Comparison of ENCODE assay signal across 8 cellular contexts in genomic region chr1:92961131-92961895, GRCh38. TPM values are rescaled to one million over a fixed set of nuclear protein-coding genes. Genes with fewer than 3 reads are reported as not detected.
DNase-seq lines count a peak whose midpoint lies in the region; ATAC-seq and TF ChIP-seq lines count a peak whose summit lies in the region.

TSS of gene DIPK1A (minus strand) at chr1:92961462. CDS start at chr1:92961429, 33 bp downstream.

- peak within 1 kb of the TSS; percentile 97 for H3K27ac Mint-ChIP-seq in T-helper 2 cell treated with Interferon-gamma antibody and Interleukin-4, amounts not matched to agents 5 μg/mL and 100 μg/mL, for 36 hours

- POLR2A ChIA-PET in HEK293T (lab: Yijun Ruan, JAX): interaction anchor here (0.7 to 1.9 kb wide), 11 partner anchors 13 to 118 kb away, joined by 3 to 12 read pairs (median 4); partner anchors contain the start of gene MTF2

- CTCF ChIA-PET in HEK293T (lab: Yijun Ruan, JAX): interaction anchor here (0.6 to 2.3 kb wide), 5 partner anchors 32 to 1940 kb away, joined by 3 to 13 read pairs (median 4); no protein-coding TSS in a partner anchor

- intact Hi-C loops in ascending aorta (cut with DNase I) (loop anchor here (1.0 to 10.0 kb wide), 6 partner anchors 33 to 883 kb away; partner anchors contain the start of genes CCDC18, MTF2, RPL5 and TMED5), sciatic nerve (cut with DNase I) (no loop called here)

- no peaks in the 10 kb centered on the region for H3K9me3 Mint-ChIP-seq in T-helper 2 cell treated with Interferon-gamma antibody and Interleukin-4, amounts not matched to agents 5 μg/mL and 100 μg/mL, for 36 hours

- peaks cover 5% of the 10 kb centered on the region for H3K36me3 Mint-ChIP-seq in T-helper 2 cell treated with Interferon-gamma antibody and Interleukin-4, amounts not matched to agents 5 μg/mL and 100 μg/mL, for 36 hours (ENCODE audit: low read depth)

- H3K27ac ChIP-seq in ascending aorta: peak within 1 kb of the TSS; percentile 92 to 98

- no peaks in the 10 kb centered on the region for H3K27me3 Mint-ChIP-seq in T-helper 2 cell treated with Interferon-gamma antibody and Interleukin-4, amounts not matched to agents 5 μg/mL and 100 μg/mL, for 36 hours (ENCODE audit: low read depth)

- H3K4me3 ChIP-seq in ascending aorta: peak within 1 kb of the TSS; percentile 67 to 92

- no peaks in the 10 kb centered on the region for H3K27me3 ChIP-seq in ascending aorta

- TF ChIP-seq CTCF in GM10266 (IDR thresholded peaks at IDR 0.05; ENCODE audit: control insufficient read depth, insufficient read depth, low read depth, missing control alignments) (peak; percentile 36), ascending aorta (IDR thresholded peaks at IDR 0.05) (no peak)

- DNase-seq in GM10266 (ENCODE audit: extremely low spot score): peak; percentile 88
- DNase-seq in HEK293T (ENCODE audit: extremely low spot score): peak; percentile 87
- DNase-seq in NCI-H1092 (lab: John Stamatoyannopoulos, UW): peak; percentile 65
- DNase-seq in T-helper 2 cell treated with Interferon-gamma antibody and Interleukin-4, amounts not matched to agents 5 μg/mL and 100 μg/mL, for 36 hours (ENCODE audit: low spot score): peak; percentile 73
- peak; percentile 29 to 89 for DNase-seq in ascending aorta (ENCODE audit: low spot score in 2 of 2)
- peak; percentile 69 to 83 for DNase-seq in hippocampal formation (lab: John Stamatoyannopoulos, UW)
- DNase-seq in sciatic nerve (ENCODE audit: low spot score): peak; percentile 83
- DNase-seq in GM19240 (ENCODE audit: insufficient read length, low spot score): no peak

- no peaks in the 10 kb centered on the region for H3K36me3 ChIP-seq in ascending aorta

- H3K4me1 Mint-ChIP-seq in T-helper 2 cell treated with Interferon-gamma antibody and Interleukin-4, amounts not matched to agents 5 μg/mL and 100 μg/mL, for 36 hours (ENCODE audit: low read depth): peaks cover 28% of the 10 kb centered on the region

- peak; percentile 77 for ATAC-seq in sciatic nerve

- peaks cover 0 to 11% of the 10 kb centered on the region in 2 donors for H3K4me1 ChIP-seq in ascending aorta

- H3K4me3 Mint-ChIP-seq in T-helper 2 cell treated with Interferon-gamma antibody and Interleukin-4, amounts not matched to agents 5 μg/mL and 100 μg/mL, for 36 hours: peak within 1 kb of the TSS; percentile 95

- H3K9me3 ChIP-seq in ascending aorta: no peaks in the 10 kb centered on the region

TF ChIP-seq in HEK293T, 16 proteins besides CTCF, POLR2A, EP300 and RAD21:
- TF ChIP-seq TARDBP (IDR thresholded peaks at IDR 0.05) (no peak), PKNOX1 (IDR thresholded peaks at IDR 0.05) (no peak), SUZ12 (IDR thresholded peaks at IDR 0.05) (no peak), ELF4 (IDR thresholded peaks at IDR 0.05) (no peak), FOXM1 (IDR thresholded peaks at IDR 0.05; ENCODE audit: borderline replicate concordance) (no peak), CTBP1 (IDR thresholded peaks at IDR 0.05; ENCODE audit: borderline replicate concordance) (no peak), BHLHE40 (IDR thresholded peaks at IDR 0.05; ENCODE audit: borderline replicate concordance) (no peak), NFRKB (IDR thresholded peaks at IDR 0.05) (no peak), LEF1 (IDR thresholded peaks at IDR 0.05; ENCODE audit: borderline replicate concordance) (no peak)

RNA-seq across cellular contexts. Expression of gene DIPK1A, which starts in this region (rescaled TPM):
- total RNA-seq in ascending aorta: 7.0 TPM
- total RNA-seq in sciatic nerve: 6.6 TPM
